In genomic region chr22:35726933-35727332, GRCh38 we compare ENCODE assay signal across 1 cellular context.
TF ChIP-seq lines count a peak whose summit lies in the region.

No MANE protein-coding gene starts in this region.

TF ChIP-seq in IMR-90, 13 proteins besides CTCF, POLR2A, EP300 and RAD21 (continued from another document):
- TF ChIP-seq ELK1 (IDR thresholded peaks at IDR 0.05; ENCODE audit: borderline replicate concordance, low read depth, low read length) (no peak), CHD1 (IDR thresholded peaks at IDR 0.05; ENCODE audit: low read depth, low read length) (no peak), FOS (IDR thresholded peaks at IDR 0.05; ENCODE audit: low read depth, low read length) (no peak), BHLHE40 (IDR thresholded peaks at IDR 0.05; ENCODE audit: low read depth, low read length) (no peak)
